ENCODE assay signal across 13 cellular contexts in genomic region chr19:43936219-43936618, GRCh38. TPM values are rescaled to one million over a fixed set of nuclear protein-coding genes. Genes with fewer than 3 reads are reported as not detected.
DNase-seq lines count a peak whose midpoint lies in the region; ATAC-seq and TF ChIP-seq lines count a peak whose summit lies in the region.
"Had no signal": no experiment of that assay in that cellular context is flagged by ENCODE, and none has a peak within 500 bp of the region (broad histone marks: within the 10 kb centered on the region; RNA-seq: fewer than 3 reads in every experiment).

No MANE protein-coding gene starts in this region.

- peaks cover 22% of the 10 kb centered on the region for H3K79me2 ChIP-seq in SK-N-SH (ENCODE audit: insufficient read depth)

- CTCF ChIA-PET in SK-N-SH (lab: Yijun Ruan, JAX), result no interaction called here

- H3K36me3 ChIP-seq in SK-N-SH (replicated peaks in 1 of 2; ENCODE audit: control insufficient read depth in 1 of 2, insufficient read depth in 2 of 2, low read length in 1 of 2), result peaks cover 19 to 21% of the 10 kb centered on the region in 2 experiments
- H3K36me3 ChIP-seq in endodermal cell (ENCODE audit: control insufficient read depth, insufficient read depth, low read length), result peaks cover 21% of the 10 kb centered on the region
- peaks cover 0 to 9% of the 10 kb centered on the region in 2 donors for H3K36me3 ChIP-seq in prostate gland

- peaks cover 5% of the 10 kb centered on the region for H3K27me3 Mint-ChIP-seq in endodermal cell (ENCODE audit: insufficient read depth)

- H3K4me3 ChIP-seq in SK-N-SH (ENCODE audit: low read depth in 2 of 2, low read length in 1 of 2) (no peak overlapping the region), endodermal cell (ENCODE audit: low read length) (no peak overlapping the region), prostate gland (no peak overlapping the region)

- intact Hi-C loops in prostate gland (cut with DNase I), result no loop called here

- H3K9ac ChIP-seq in SK-N-SH (no peak overlapping the region), endodermal cell (ENCODE audit: extremely low read depth, low read length, poor library complexity, severe bottlenecking) (no peak overlapping the region)

- peaks cover 8% of the 10 kb centered on the region for H3K4me1 Mint-ChIP-seq in endodermal cell

- no peak for TF ChIP-seq POLR2A in prostate gland (IDR thresholded peaks at IDR 0.05)

- peaks cover 5% of the 10 kb centered on the region; the same call in 1 of the 2 replicates for H3K9me3 ChIP-seq in SK-N-SH
- H3K9me3 ChIP-seq in endodermal cell (ENCODE audit: control insufficient read depth, low read length), result no peaks in the 10 kb centered on the region
- no peaks in the 10 kb centered on the region for H3K9me3 ChIP-seq in prostate gland
- H3K9me3 ChIP-seq: left ventricle myocardium inferior had no signal

- H3K9me3 Mint-ChIP-seq in endodermal cell, result peaks cover 12% of the 10 kb centered on the region

- H2AFZ ChIP-seq in SK-N-SH (ENCODE audit: low read depth), result peak overlapping the region; percentile 98; the same call in 1 of the 2 replicates

- H3K9me2 ChIP-seq in SK-N-SH, result no peaks in the 10 kb centered on the region

- H3K36me3 Mint-ChIP-seq in endodermal cell (ENCODE audit: low read depth), result peaks cover 18% of the 10 kb centered on the region

- no peak overlapping the region for H3K4me2 ChIP-seq in SK-N-SH

- H3F3A ChIP-seq in SK-N-SH (replicated peaks; ENCODE audit: insufficient read depth), result peaks cover 17% of the 10 kb centered on the region

- TF ChIP-seq CTCF in SK-N-SH (IDR thresholded peaks at IDR 0.05) (no peak), endodermal cell (conservative IDR thresholded peaks at IDR 0.05) (no peak), prostate gland (IDR thresholded peaks at IDR 0.05) (no peak)

- ATAC-seq in SK-N-SH treated with all-trans-retinoic acid at 6 μM for 48 hours, result no peak

- TF ChIP-seq EP300 in SK-N-SH (IDR thresholded peaks at IDR 0.05; ENCODE audit: borderline replicate concordance in 1 of 2, low read depth in 1 of 2, low read length in 1 of 2), result no peak

- H3K27ac Mint-ChIP-seq in endodermal cell, result no peak overlapping the region

- no peak for DNase-seq in SK-N-SH
- DNase-seq in NCI-H69 (lab: John Stamatoyannopoulos, UW), result peak; percentile 15
- DNase-seq in endodermal cell, result no peak
- DNase-seq in prostate gland (ENCODE audit: low spot score), result peak; percentile 13
- no peak for DNase-seq in HCEC 1CT
- DNase-seq in stimulated activated CD4-positive, alpha-beta T cell treated with anti-CD3 and anti-CD28 coated beads, Interleukin-4, amount 100 ng/mL, for 4 hours, result no peak
- no peak for DNase-seq in NCI-H774 (lab: John Stamatoyannopoulos, UW)
- DNase-seq: amniotic stem cell, hypothalamus, left ventricle myocardium inferior, NCI-H510A treated with DMSO at 0.1 percent for 48 hours, SJCRH30 had no signal

- peak overlapping the region; percentile 95 for H3K4me3 Mint-ChIP-seq in endodermal cell

- H3K27ac ChIP-seq in SK-N-SH (ENCODE audit: low read depth in 2 of 2, low read length in 1 of 2) (no peak overlapping the region), endodermal cell (ENCODE audit: low read depth, low read length) (no peak overlapping the region), prostate gland (no peak overlapping the region)

- H4K20me1 ChIP-seq in SK-N-SH (ENCODE audit: insufficient read depth), result no peaks in the 10 kb centered on the region

- H3K4me1 ChIP-seq in SK-N-SH (ENCODE audit: control insufficient read depth in 1 of 2, insufficient read depth in 2 of 2, low read depth in 1 of 2, low read length in 1 of 2) (no peaks in the 10 kb centered on the region; a peak in 3 of 4 replicates), endodermal cell (ENCODE audit: control insufficient read depth, insufficient read depth, low read length) (no peaks in the 10 kb centered on the region), prostate gland (replicated peaks) (no peaks in the 10 kb centered on the region)

- H3K27me3 ChIP-seq in SK-N-SH (ENCODE audit: insufficient read depth) (no peaks in the 10 kb centered on the region), endodermal cell (ENCODE audit: control insufficient read depth, insufficient read depth, low read length, poor library complexity, severe bottlenecking) (peaks cover 8% of the 10 kb centered on the region), prostate gland (replicated peaks; ENCODE audit: insufficient read depth) (no peaks in the 10 kb centered on the region)
- H3K27me3 ChIP-seq: SJCRH30 had no signal

- POLR2A ChIA-PET in SK-N-SH (lab: Yijun Ruan, JAX), result interaction anchor here (1.4 to 2.2 kb wide), 4 partner anchors 9 to 35 kb away, joined by 4 to 33 read pairs (median 13); partner anchors contain the start of gene ZNF221

- WGBS in SK-N-SH (ENCODE audit: low lambda C conversion rate), result 94% methylated on average over 5 of the region's 5 CpGs
- 60 to 92% methylated on average over 2 to 5 of the region's 5 CpGs for WGBS in endodermal cell (ENCODE audit: insufficient coverage in 1 of 2, insufficient read length in 1 of 2), 2 experiments
- 38% methylated on average over 5 of the region's 5 CpGs for WGBS in prostate gland

- no peak for TF ChIP-seq RAD21 in SK-N-SH (IDR thresholded peaks at IDR 0.05; ENCODE audit: low read length)

TF ChIP-seq in SK-N-SH, 30 proteins besides CTCF, POLR2A, EP300 and RAD21 (continues in another document):
- TF ChIP-seq POLR2AphosphoS5 (IDR thresholded peaks at IDR 0.05; ENCODE audit: low read depth, low read length), result no peak

TF ChIP-seq in SK-N-SH treated with all-trans-retinoic acid at 6 μM for 48 hours, 23 proteins besides CTCF, POLR2A, EP300 and RAD21:
- TF ChIP-seq ARNTL (CRISPR knock-in tag; IDR thresholded peaks at IDR 0.05; ENCODE audit: borderline replicate concordance, low read depth) (no peak), TOX (CRISPR knock-in tag; IDR thresholded peaks at IDR 0.05; ENCODE audit: borderline replicate concordance) (no peak), ESRRG (CRISPR knock-in tag; IDR thresholded peaks at IDR 0.05) (no peak), BACH2 (CRISPR knock-in tag; IDR thresholded peaks at IDR 0.05; ENCODE audit: borderline replicate concordance) (no peak)
- TF ChIP-seq, protein P1, sequence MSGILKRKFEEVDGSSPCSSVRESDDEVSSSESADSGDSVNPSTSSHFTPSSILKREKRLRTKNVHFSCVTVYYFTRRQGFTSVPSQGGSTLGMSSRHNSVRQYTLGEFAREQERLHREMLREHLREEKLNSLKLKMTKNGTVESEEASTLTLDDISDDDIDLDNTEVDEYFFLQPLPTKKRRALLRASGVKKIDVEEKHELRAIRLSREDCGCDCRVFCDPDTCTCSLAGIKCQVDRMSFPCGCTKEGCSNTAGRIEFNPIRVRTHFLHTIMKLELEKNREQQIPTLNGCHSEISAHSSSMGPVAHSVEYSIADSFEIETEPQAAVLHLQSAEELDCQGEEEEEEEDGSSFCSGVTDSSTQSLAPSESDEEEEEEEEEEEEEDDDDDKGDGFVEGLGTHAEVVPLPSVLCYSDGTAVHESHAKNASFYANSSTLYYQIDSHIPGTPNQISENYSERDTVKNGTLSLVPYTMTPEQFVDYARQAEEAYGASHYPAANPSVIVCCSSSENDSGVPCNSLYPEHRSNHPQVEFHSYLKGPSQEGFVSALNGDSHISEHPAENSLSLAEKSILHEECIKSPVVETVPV (CRISPR knock-in tag; IDR thresholded peaks at IDR 0.05), result no peak
- TF ChIP-seq, protein P2, sequence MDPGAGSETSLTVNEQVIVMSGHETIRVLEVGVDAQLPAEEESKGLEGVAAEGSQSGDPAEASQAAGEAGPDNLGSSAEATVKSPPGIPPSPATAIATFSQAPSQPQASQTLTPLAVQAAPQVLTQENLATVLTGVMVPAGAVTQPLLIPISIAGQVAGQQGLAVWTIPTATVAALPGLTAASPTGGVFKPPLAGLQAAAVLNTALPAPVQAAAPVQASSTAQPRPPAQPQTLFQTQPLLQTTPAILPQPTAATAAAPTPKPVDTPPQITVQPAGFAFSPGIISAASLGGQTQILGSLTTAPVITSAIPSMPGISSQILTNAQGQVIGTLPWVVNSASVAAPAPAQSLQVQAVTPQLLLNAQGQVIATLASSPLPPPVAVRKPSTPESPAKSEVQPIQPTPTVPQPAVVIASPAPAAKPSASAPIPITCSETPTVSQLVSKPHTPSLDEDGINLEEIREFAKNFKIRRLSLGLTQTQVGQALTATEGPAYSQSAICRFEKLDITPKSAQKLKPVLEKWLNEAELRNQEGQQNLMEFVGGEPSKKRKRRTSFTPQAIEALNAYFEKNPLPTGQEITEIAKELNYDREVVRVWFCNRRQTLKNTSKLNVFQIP (CRISPR knock-in tag; IDR thresholded peaks at IDR 0.05; ENCODE audit: borderline replicate concordance, low read depth), result no peak

RNA-seq across cellular contexts. Expression of gene ZNF45, which starts 1.1 kb away (rescaled TPM):
- polyA plus RNA-seq in SK-N-SH (2012; rRNA removed), result 9.7 and 14.3 TPM in 2 replicates
- polyA plus RNA-seq in SK-N-SH (2012; cell fraction: cytosol; rRNA removed), result 10.6 and 11.7 TPM in 2 replicates
- 13.2 and 27.7 TPM in 2 replicates for polyA plus RNA-seq in SK-N-SH (2012; cell fraction: nucleus; rRNA removed)
- 10 to 100 TPM; 18.6 to 19.4 TPM for total RNA-seq in endodermal cell
- 16.2 TPM for polyA plus RNA-seq in endodermal cell (2013, experiment 1 of 2)
- 11.5 TPM for polyA plus RNA-seq in endodermal cell (2013, experiment 2 of 2)
- total RNA-seq in prostate gland, result 10 to 100 TPM; 14.5 to 17.0 TPM

RNA-seq across cellular contexts. Expression of gene ZNF221, which starts 14.8 kb away (rescaled TPM):
- polyA plus RNA-seq in SK-N-SH (2012; rRNA removed), result 0.64 and 1.7 TPM in 2 replicates
- polyA plus RNA-seq in SK-N-SH (2012; cell fraction: cytosol; rRNA removed), result 1.1 and 1.7 TPM in 2 replicates
- polyA plus RNA-seq in SK-N-SH (2012; cell fraction: nucleus; rRNA removed), result 1.1 and 1.3 TPM in 2 replicates
- total RNA-seq in endodermal cell, result 10 to 100 TPM; 11.5 to 11.8 TPM
- polyA plus RNA-seq in endodermal cell (2013, experiment 1 of 2), result 4.7 TPM
- polyA plus RNA-seq in endodermal cell (2013, experiment 2 of 2), result 5.0 TPM
- 1 to 10 TPM; 7.6 to 8.0 TPM for total RNA-seq in prostate gland

RNA-seq across cellular contexts. Expression of gene ZNF155, which starts 47.8 kb away (rescaled TPM):
- polyA plus RNA-seq in SK-N-SH (2012; rRNA removed), result 2.1 and 3.8 TPM in 2 replicates
- polyA plus RNA-seq in SK-N-SH (2012; cell fraction: cytosol; rRNA removed), result 2.0 and 2.2 TPM in 2 replicates
- polyA plus RNA-seq in SK-N-SH (2012; cell fraction: nucleus; rRNA removed), result 2.9 and 8.9 TPM in 2 replicates
- 10 to 100 TPM in 1 of 2 donors, 1 to 10 TPM in 1; 9.7 to 12.7 TPM for total RNA-seq in endodermal cell
- polyA plus RNA-seq in endodermal cell (2013, experiment 1 of 2), result 12.0 TPM
- polyA plus RNA-seq in endodermal cell (2013, experiment 2 of 2), result 8.7 TPM
- 1 to 10 TPM; 8.0 to 9.9 TPM for total RNA-seq in prostate gland

RNA-seq across cellular contexts. Expression of gene ZNF404, which starts 52.5 kb away (rescaled TPM):
- polyA plus RNA-seq in SK-N-SH (2012; rRNA removed), result 2.6 and 4.3 TPM in 2 replicates
- polyA plus RNA-seq in SK-N-SH (2012; cell fraction: cytosol; rRNA removed), result 4.1 and 5.1 TPM in 2 replicates
- 4.4 and 7.0 TPM in 2 replicates for polyA plus RNA-seq in SK-N-SH (2012; cell fraction: nucleus; rRNA removed)
- total RNA-seq in endodermal cell (1 to 10 TPM; 4.0 to 6.6 TPM), prostate gland (1 to 10 TPM; 2.6 to 2.7 TPM)
- polyA plus RNA-seq in endodermal cell (2013, experiment 1 of 2), result 7.5 TPM
- 5.1 TPM for polyA plus RNA-seq in endodermal cell (2013, experiment 2 of 2)

Comparison
In these comparisons a context has a peak if more than half of its experiments do, and no peak if none do; other contexts are left out.
1. DNase-seq: peak in NCI-H69 (single experiment) and prostate gland (single experiment); none in SK-N-SH (single experiment), endodermal cell (single experiment), HCEC 1CT (single experiment), stimulated activated CD4-positive, alpha-beta T cell treated with anti-CD3 and anti-CD28 coated beads, Interleukin-4, amount 100 ng/mL, for 4 hours (0 of 2) and NCI-H774 (single experiment).